In the genomic region with DNA sequence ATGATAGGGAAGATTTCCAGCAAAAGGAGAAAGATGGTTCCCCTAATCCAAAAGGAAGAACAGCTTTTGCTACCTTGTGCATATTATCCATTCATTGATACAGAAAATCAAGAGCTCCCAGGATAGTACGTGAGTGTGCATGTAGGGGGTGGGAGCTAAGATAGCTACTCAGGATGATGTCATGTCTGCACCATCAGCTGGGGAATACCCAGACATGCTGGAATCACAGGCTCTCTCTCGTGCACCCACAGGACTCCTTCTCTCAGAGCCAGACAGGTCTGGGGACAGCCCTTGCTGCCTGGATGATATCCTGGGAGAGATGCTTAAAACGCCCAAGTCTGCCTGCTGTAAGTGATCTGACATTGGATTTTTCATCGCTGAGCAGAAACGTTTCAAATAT, we compare ENCODE assay signal across 9 cellular contexts. TPM values are rescaled to one million over a fixed set of nuclear protein-coding genes. Genes with fewer than 3 reads are reported as not detected.
DNase-seq lines count a peak whose midpoint lies in the region; ATAC-seq and TF ChIP-seq lines count a peak whose summit lies in the region.
"Had no signal": no experiment of that assay in that cellular context is flagged by ENCODE, and none has a peak within 500 bp of the region (broad histone marks: within the 10 kb centered on the region; RNA-seq: fewer than 3 reads in every experiment).

No MANE protein-coding gene starts in this region.

- 69% methylated on average over 5 of the region's 5 CpGs for WGBS in tibial nerve, 2 donors

- peak; percentile 25 for ATAC-seq in Right ventricle myocardium inferior

- no peaks in the 10 kb centered on the region for H3K36me3 ChIP-seq in right atrium auricular region
- H3K36me3 ChIP-seq in tibial nerve: no peaks in the 10 kb centered on the region

- no peak for TF ChIP-seq EP300 in tibial nerve (IDR thresholded peaks at IDR 0.05)

- DNase-seq in Right ventricle myocardium inferior (ENCODE audit: missing footprints) (no peak), right atrium auricular region (ENCODE audit: low spot score) (no peak), NCI-H226 (peak; percentile 30), fibroblast of pulmonary artery (ENCODE audit: low read depth) (peak; percentile 56), tibial nerve (ENCODE audit: low spot score in 2 of 2) (no peak), cerebellar nuclear complex (lab: John Stamatoyannopoulos, UW) (no peak), KG1 (lab: John Stamatoyannopoulos, UW) (no peak)
- peak; percentile 7 for DNase-seq in stimulated activated naive CD4-positive, alpha-beta T cell treated with Interleukin-2 at 50 U/mL for 16 hours (lab: John Stamatoyannopoulos, UW)

- no peak for TF ChIP-seq POLR2A in tibial nerve (IDR thresholded peaks at IDR 0.05)

- no peak overlapping the region for H3K27ac ChIP-seq in right atrium auricular region
- no peak overlapping the region for H3K27ac ChIP-seq in tibial nerve
- H3K27ac ChIP-seq: SK-N-MC had no signal

- no peak for TF ChIP-seq CTCF in right atrium auricular region (IDR thresholded peaks at IDR 0.05)
- no peak for TF ChIP-seq CTCF in fibroblast of pulmonary artery (IDR thresholded peaks at IDR 0.05; ENCODE audit: low read length, missing control alignments)
- no peak for TF ChIP-seq CTCF in tibial nerve (IDR thresholded peaks at IDR 0.05)

- no peaks in the 10 kb centered on the region for H3K9me3 ChIP-seq in right atrium auricular region
- peaks cover 0 to 5% (median 0%) of the 10 kb centered on the region in 4 donors for H3K9me3 ChIP-seq in tibial nerve

- intact Hi-C loops in Right ventricle myocardium inferior (cut with DNase I): no loop called here

- peaks cover 0 to 14% of the 10 kb centered on the region in 2 donors for H3K4me1 ChIP-seq in right atrium auricular region
- H3K4me1 ChIP-seq in tibial nerve: no peaks in the 10 kb centered on the region

- no peaks in the 10 kb centered on the region for H3K27me3 ChIP-seq in right atrium auricular region
- H3K27me3 ChIP-seq in tibial nerve: no peaks in the 10 kb centered on the region

- H3K4me3 ChIP-seq in right atrium auricular region (no peak overlapping the region), fibroblast of pulmonary artery (replicated peaks; ENCODE audit: low read depth, low read length) (no peak overlapping the region), tibial nerve (no peak overlapping the region)
- H3K4me3 ChIP-seq: SK-N-MC had no signal

RNA-seq across cellular contexts. Expression of a gene that starts 38.9 kb away (rescaled TPM):
- total RNA-seq in Right ventricle myocardium inferior: 127 TPM
- 10 to 100 TPM; 80.1 to 90.3 TPM for total RNA-seq in right atrium auricular region
- 100 to 1,000 TPM in 3 of 4 donors, 10 to 100 TPM in 1; 98.7 to 116 (median 103) TPM for total RNA-seq in tibial nerve

Comparison
In these comparisons a context has a peak if more than half of its experiments do, and no peak if none do; other contexts are left out.
1. DNase-seq: peak in NCI-H226 (single experiment), fibroblast of pulmonary artery (single experiment) and stimulated activated naive CD4-positive, alpha-beta T cell treated with Interleukin-2 at 50 U/mL for 16 hours (single experiment); none in Right ventricle myocardium inferior (single experiment), right atrium auricular region (single experiment), tibial nerve (0 of 2), cerebellar nuclear complex (0 of 2) and KG1 (single experiment).